ENCODE assay signal across 1 cellular context in the genomic region with DNA sequence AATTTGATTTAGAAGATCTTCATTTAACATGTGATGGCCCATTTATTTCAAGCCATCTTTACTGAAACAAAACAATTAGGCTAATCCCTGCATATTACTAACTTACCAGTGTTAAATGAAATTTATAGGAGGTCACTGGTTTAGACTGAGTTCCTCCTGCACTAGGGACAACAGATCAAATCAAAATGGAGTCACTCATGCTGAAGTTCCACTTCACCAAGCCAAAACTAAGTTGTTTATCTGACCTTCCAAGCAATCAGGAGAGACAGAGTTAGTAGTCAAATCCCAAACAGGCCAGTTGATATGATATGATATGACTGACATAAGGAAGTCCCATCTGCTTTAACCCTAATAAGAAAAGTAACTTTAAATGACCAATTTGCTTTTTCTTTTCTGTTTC.
A peak's percentile ranks its signal among the peaks of the same experiment; 100 is the strongest.
TF ChIP-seq lines count a peak whose summit lies in the region.

No MANE protein-coding gene starts in this region.

TF ChIP-seq in GM12878, 131 proteins besides CTCF, POLR2A, EP300 and RAD21 (continued from another document):
- TF ChIP-seq, protein P1, sequence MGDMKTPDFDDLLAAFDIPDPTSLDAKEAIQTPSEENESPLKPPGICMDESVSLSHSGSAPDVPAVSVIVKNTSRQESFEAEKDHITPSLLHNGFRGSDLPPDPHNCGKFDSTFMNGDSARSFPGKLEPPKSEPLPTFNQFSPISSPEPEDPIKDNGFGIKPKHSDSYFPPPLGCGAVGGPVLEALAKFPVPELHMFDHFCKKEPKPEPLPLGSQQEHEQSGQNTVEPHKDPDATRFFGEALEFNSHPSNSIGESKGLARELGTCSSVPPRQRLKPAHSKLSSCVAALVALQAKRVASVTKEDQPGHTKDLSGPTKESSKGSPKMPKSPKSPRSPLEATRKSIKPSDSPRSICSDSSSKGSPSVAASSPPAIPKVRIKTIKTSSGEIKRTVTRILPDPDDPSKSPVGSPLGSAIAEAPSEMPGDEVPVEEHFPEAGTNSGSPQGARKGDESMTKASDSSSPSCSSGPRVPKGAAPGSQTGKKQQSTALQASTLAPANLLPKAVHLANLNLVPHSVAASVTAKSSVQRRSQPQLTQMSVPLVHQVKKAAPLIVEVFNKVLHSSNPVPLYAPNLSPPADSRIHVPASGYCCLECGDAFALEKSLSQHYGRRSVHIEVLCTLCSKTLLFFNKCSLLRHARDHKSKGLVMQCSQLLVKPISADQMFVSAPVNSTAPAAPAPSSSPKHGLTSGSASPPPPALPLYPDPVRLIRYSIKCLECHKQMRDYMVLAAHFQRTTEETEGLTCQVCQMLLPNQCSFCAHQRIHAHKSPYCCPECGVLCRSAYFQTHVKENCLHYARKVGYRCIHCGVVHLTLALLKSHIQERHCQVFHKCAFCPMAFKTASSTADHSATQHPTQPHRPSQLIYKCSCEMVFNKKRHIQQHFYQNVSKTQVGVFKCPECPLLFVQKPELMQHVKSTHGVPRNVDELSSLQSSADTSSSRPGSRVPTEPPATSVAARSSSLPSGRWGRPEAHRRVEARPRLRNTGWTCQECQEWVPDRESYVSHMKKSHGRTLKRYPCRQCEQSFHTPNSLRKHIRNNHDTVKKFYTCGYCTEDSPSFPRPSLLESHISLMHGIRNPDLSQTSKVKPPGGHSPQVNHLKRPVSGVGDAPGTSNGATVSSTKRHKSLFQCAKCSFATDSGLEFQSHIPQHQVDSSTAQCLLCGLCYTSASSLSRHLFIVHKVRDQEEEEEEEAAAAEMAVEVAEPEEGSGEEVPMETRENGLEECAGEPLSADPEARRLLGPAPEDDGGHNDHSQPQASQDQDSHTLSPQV (IDR thresholded peaks at IDR 0.05) = peak; percentile 79; the same call in 1 of the 2 replicates
